Comparison of ENCODE assay signal across 8 cellular contexts in the genomic region with DNA sequence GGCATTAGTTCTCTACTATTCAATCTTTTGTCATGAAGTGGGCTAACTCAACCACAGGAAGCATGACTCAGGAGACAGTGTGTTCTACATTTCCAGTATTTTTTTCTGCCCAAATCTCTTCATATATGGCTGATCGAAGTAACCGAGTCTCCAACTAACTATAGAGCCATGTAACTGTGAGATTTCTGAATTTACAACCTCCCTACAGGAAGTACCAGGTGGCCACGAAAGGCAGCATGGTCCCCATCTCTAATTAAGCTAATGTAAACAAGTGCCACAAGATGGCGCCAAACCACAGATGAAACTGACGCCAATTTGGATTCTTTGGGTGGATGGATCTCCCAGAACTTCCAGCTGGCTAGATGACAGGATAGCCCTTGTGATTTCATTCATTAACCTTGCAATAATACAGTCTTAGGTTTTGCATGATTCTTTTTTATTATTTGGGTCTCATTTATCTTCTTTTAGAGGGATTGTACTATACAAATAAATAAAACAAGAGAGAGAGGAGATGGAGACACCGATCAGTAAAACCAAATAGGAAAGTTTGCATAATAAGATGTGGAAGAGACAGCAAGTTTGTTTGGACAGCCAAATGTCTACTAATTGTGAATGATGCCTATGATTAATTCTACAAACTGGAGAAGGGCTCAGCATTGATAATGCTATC. TPM values are rescaled to one million over a fixed set of nuclear protein-coding genes. Genes with fewer than 3 reads are reported as not detected.
DNase-seq lines count a peak whose midpoint lies in the region; ATAC-seq, FAIRE-seq and TF ChIP-seq lines count a peak whose summit lies in the region.

No MANE protein-coding gene starts in this region.

- no peak overlapping the region for H3K4ac ChIP-seq in trophoblast cell (ENCODE audit: low read depth, low read length)

- no peak overlapping the region for H3K4me3 Mint-ChIP-seq in activated T-helper 2 cell treated with anti-CD3 and anti-CD28 coated beads, Interferon-gamma antibody, Interleukin-2, Interleukin-4, amounts not matched to agents 10 μg/mL and 5 μg/mL and 100 μg/mL, durations not matched to agents 14 hours and 24 hours and 36 hours (ENCODE audit: low read depth)

- H3K27ac Mint-ChIP-seq in activated T-helper 2 cell treated with anti-CD3 and anti-CD28 coated beads, Interferon-gamma antibody, Interleukin-2, Interleukin-4, amounts not matched to agents 10 μg/mL and 5 μg/mL and 100 μg/mL, durations not matched to agents 14 hours and 24 hours and 36 hours: peak overlapping the region; percentile 64

- no peak overlapping the region for H3K27ac ChIP-seq in trophoblast cell (ENCODE audit: low read depth, low read length)
- H3K27ac ChIP-seq in uterus: no peak overlapping the region

- no peak overlapping the region for H3K23ac ChIP-seq in trophoblast cell (ENCODE audit: low read length)

- peaks cover 39% of the 10 kb centered on the region for H3K4me1 Mint-ChIP-seq in activated T-helper 2 cell treated with anti-CD3 and anti-CD28 coated beads, Interferon-gamma antibody, Interleukin-2, Interleukin-4, amounts not matched to agents 10 μg/mL and 5 μg/mL and 100 μg/mL, durations not matched to agents 14 hours and 24 hours and 36 hours (ENCODE audit: low read depth)

- intact Hi-C loops in activated T-helper 2 cell treated with anti-CD3 and anti-CD28 coated beads, Interferon-gamma antibody, Interleukin-2, Interleukin-4, amounts not matched to agents 10 μg/mL and 5 μg/mL and 100 μg/mL, durations not matched to agents 14 hours and 24 hours and 36 hours (cut with micrococcal nuclease): loop anchor here (1.0 to 2.0 kb wide), 6 partner anchors 18 to 148 kb away; a partner anchor contains a TSS
- intact Hi-C loops in uterus (cut with DNase I; ENCODE audit: low total_unique reads): no loop called here

- no peak overlapping the region for H2BK5ac ChIP-seq in trophoblast cell (ENCODE audit: low read depth, low read length, poor library complexity)

- no peaks in the 10 kb centered on the region for H3K79me2 ChIP-seq in trophoblast cell (ENCODE audit: control insufficient read depth, insufficient read depth, low read length, poor library complexity)

- H2AFZ ChIP-seq in trophoblast cell (ENCODE audit: insufficient read depth, low read length, poor library complexity): no peak overlapping the region

- H4K12ac ChIP-seq in trophoblast cell (ENCODE audit: low read depth, low read length): no peak overlapping the region

- no peaks in the 10 kb centered on the region for H3K79me1 ChIP-seq in trophoblast cell (ENCODE audit: low read length)

- TF ChIP-seq POLR2A in uterus (IDR thresholded peaks at IDR 0.05): no peak

- H3K27me3 ChIP-seq in trophoblast cell (ENCODE audit: insufficient read depth, low read length) (no peaks in the 10 kb centered on the region), uterus (no peaks in the 10 kb centered on the region)

- peak; percentile 91 for ATAC-seq in GM21619 (IDR thresholded peaks at IDR 0.05; ENCODE audit: unreplicated experiment)

- peak; percentile 76 for TF ChIP-seq RAD21 in Ishikawa (IDR thresholded peaks at IDR 0.05; ENCODE audit: low read depth)

- no peak overlapping the region for H3K14ac ChIP-seq in trophoblast cell (ENCODE audit: low read length)

- TF ChIP-seq CTCF in uterus (IDR thresholded peaks at IDR 0.05): peak; percentile 39 to 53 (median 50)

- no peaks in the 10 kb centered on the region for H3K36me3 Mint-ChIP-seq in activated T-helper 2 cell treated with anti-CD3 and anti-CD28 coated beads, Interferon-gamma antibody, Interleukin-2, Interleukin-4, amounts not matched to agents 10 μg/mL and 5 μg/mL and 100 μg/mL, durations not matched to agents 14 hours and 24 hours and 36 hours (ENCODE audit: low read depth)

- FAIRE-seq in frontal cortex (lab: Jason Lieb, UNC): peak; percentile 6

- DNase-seq in ELF-1 (ENCODE audit: low read depth, low spot score): peak; percentile 52
- DNase-seq in RKO (ENCODE audit: low spot score): peak; percentile 71
- peak; percentile 46 for DNase-seq in activated T-helper 2 cell treated with anti-CD3 and anti-CD28 coated beads, Interferon-gamma antibody, Interleukin-2, Interleukin-4, amounts not matched to agents 10 μg/mL and 5 μg/mL and 100 μg/mL, durations not matched to agents 14 hours and 24 hours and 36 hours (ENCODE audit: low spot score)
- peak in 1 of 2 donors; percentile 4 for DNase-seq in frontal cortex (ENCODE audit: low spot score in 2 of 2)
- peak; percentile 50 to 86 for DNase-seq in trophoblast cell
- peak; percentile 36 to 43 for DNase-seq in uterus

- no peak overlapping the region for H3K4me2 ChIP-seq in trophoblast cell (ENCODE audit: low read length)

- no peak overlapping the region for H3K9ac ChIP-seq in trophoblast cell (ENCODE audit: low read length)

- H3K18ac ChIP-seq in trophoblast cell (ENCODE audit: low read length): no peak overlapping the region

- H3K4me1 ChIP-seq in trophoblast cell (ENCODE audit: control insufficient read depth in 1 of 2, insufficient read depth in 2 of 2, low read length in 2 of 2) (no peaks in the 10 kb centered on the region), uterus (no peaks in the 10 kb centered on the region)

- H3K4me3 ChIP-seq in trophoblast cell (ENCODE audit: low read depth, low read length) (no peak overlapping the region), uterus (no peak overlapping the region)

- no peak overlapping the region for H2AK5ac ChIP-seq in trophoblast cell (ENCODE audit: low read length)

- no peak overlapping the region for H4K91ac ChIP-seq in trophoblast cell (ENCODE audit: low read depth, low read length)

- H2BK120ac ChIP-seq in trophoblast cell (ENCODE audit: insufficient read depth, low read length, poor library complexity): no peak overlapping the region

- H4K8ac ChIP-seq in trophoblast cell (ENCODE audit: low read depth, low read length): no peak overlapping the region

- peaks cover 4% of the 10 kb centered on the region for H3K9me3 Mint-ChIP-seq in activated T-helper 2 cell treated with anti-CD3 and anti-CD28 coated beads, Interferon-gamma antibody, Interleukin-2, Interleukin-4, amounts not matched to agents 10 μg/mL and 5 μg/mL and 100 μg/mL, durations not matched to agents 14 hours and 24 hours and 36 hours

- WGBS in trophoblast cell (ENCODE audit: extremely low coverage, insufficient coverage, insufficient read length): no CpG with 5 or more reads among the region's 6 CpGs

- H3K36me3 ChIP-seq in trophoblast cell (ENCODE audit: control insufficient read depth in 1 of 2, insufficient read depth in 2 of 2, low read length in 2 of 2) (no peaks in the 10 kb centered on the region), uterus (no peaks in the 10 kb centered on the region)

- no peak for TF ChIP-seq EP300 in Ishikawa (IDR thresholded peaks at IDR 0.05; ENCODE audit: borderline replicate concordance)

- peaks cover 8% of the 10 kb centered on the region for H3K27me3 Mint-ChIP-seq in activated T-helper 2 cell treated with anti-CD3 and anti-CD28 coated beads, Interferon-gamma antibody, Interleukin-2, Interleukin-4, amounts not matched to agents 10 μg/mL and 5 μg/mL and 100 μg/mL, durations not matched to agents 14 hours and 24 hours and 36 hours (ENCODE audit: low read depth)

- H3K9me3 ChIP-seq in trophoblast cell (ENCODE audit: insufficient read depth, low read depth, low read length): no peaks in the 10 kb centered on the region
- no peaks in the 10 kb centered on the region for H3K9me3 ChIP-seq in uterus

- no peak overlapping the region for H2BK12ac ChIP-seq in trophoblast cell (ENCODE audit: low read length)

TF ChIP-seq in Ishikawa, 13 proteins besides CTCF, POLR2A, EP300 and RAD21 (continues in another document):
- TF ChIP-seq, protein P1, sequence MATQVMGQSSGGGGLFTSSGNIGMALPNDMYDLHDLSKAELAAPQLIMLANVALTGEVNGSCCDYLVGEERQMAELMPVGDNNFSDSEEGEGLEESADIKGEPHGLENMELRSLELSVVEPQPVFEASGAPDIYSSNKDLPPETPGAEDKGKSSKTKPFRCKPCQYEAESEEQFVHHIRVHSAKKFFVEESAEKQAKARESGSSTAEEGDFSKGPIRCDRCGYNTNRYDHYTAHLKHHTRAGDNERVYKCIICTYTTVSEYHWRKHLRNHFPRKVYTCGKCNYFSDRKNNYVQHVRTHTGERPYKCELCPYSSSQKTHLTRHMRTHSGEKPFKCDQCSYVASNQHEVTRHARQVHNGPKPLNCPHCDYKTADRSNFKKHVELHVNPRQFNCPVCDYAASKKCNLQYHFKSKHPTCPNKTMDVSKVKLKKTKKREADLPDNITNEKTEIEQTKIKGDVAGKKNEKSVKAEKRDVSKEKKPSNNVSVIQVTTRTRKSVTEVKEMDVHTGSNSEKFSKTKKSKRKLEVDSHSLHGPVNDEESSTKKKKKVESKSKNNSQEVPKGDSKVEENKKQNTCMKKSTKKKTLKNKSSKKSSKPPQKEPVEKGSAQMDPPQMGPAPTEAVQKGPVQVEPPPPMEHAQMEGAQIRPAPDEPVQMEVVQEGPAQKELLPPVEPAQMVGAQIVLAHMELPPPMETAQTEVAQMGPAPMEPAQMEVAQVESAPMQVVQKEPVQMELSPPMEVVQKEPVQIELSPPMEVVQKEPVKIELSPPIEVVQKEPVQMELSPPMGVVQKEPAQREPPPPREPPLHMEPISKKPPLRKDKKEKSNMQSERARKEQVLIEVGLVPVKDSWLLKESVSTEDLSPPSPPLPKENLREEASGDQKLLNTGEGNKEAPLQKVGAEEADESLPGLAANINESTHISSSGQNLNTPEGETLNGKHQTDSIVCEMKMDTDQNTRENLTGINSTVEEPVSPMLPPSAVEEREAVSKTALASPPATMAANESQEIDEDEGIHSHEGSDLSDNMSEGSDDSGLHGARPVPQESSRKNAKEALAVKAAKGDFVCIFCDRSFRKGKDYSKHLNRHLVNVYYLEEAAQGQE (IDR thresholded peaks at IDR 0.05; ENCODE audit: low read depth): no peak
- no peak for TF ChIP-seq EGR1 (IDR thresholded peaks at IDR 0.05)
- no peak for TF ChIP-seq TCF12 (IDR thresholded peaks at IDR 0.05; ENCODE audit: low read depth)
- TF ChIP-seq, protein P2, sequence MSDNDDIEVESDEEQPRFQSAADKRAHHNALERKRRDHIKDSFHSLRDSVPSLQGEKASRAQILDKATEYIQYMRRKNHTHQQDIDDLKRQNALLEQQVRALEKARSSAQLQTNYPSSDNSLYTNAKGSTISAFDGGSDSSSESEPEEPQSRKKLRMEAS (IDR thresholded peaks at IDR 0.05): no peak
- no peak for TF ChIP-seq ZBTB7A (IDR thresholded peaks at IDR 0.05; ENCODE audit: low read depth)
- no peak for TF ChIP-seq NFIC (IDR thresholded peaks at IDR 0.05)
- TF ChIP-seq TAF1 (IDR thresholded peaks at IDR 0.05; ENCODE audit: low read depth): no peak
- TF ChIP-seq YY1 (IDR thresholded peaks at IDR 0.05; ENCODE audit: low read depth): no peak

RNA-seq across cellular contexts. Expression of a gene that starts 18.3 kb away (rescaled TPM):
- total RNA-seq in activated T-helper 2 cell treated with anti-CD3 and anti-CD28 coated beads, Interferon-gamma antibody, Interleukin-2, Interleukin-4, amounts not matched to agents 10 μg/mL and 5 μg/mL and 100 μg/mL, durations not matched to agents 14 hours and 24 hours and 36 hours: 54.1 and 58.3 TPM in 2 replicates
- total RNA-seq in frontal cortex (19.2 TPM), uterus (10 to 100 TPM in 1 of 4 donors, 1 to 10 TPM in 2, under 1 TPM in 1; 0.88 to 28.4 (median 6.6) TPM)
- 0.08 and 0.17 TPM in 2 replicates for polyA plus RNA-seq in trophoblast cell (2013)
